In the genomic region with DNA sequence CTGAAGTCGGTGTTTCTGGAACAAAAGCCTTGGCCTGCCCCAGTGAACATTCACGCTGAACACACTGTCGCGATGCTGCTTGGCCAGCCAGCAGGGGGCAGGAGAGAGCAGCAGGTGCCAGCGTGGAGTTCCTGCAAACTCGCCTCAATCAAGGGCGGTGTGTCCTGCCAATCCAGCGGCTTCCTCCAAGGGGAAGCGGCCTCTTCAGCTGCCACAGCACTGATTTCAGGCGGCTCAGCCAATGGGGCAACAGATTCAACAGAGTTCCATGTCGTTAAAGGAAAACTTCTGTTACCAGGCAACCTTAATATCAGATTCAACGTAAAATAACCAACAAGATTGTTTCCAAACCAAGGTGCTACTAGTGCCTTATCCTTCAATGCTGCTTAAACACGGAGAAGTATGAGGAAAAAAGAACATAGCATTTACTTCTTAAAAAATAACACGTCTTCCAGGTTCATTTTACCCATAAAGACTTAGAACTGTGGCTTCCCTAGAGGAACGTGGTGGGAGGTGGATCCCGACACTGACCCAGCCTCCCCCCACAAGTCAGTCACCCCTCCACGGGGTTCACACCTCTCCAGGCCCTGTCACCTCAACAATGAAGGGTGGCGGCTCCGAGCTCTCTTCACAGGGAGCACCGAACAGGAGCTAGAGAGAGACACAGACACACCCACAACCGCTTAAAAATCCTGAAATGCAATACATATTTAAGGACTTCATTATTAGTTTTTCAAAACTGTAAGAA, we compare ENCODE assay signal across 9 cellular contexts.
DNase-seq lines count a peak whose midpoint lies in the region; ATAC-seq and TF ChIP-seq lines count a peak whose summit lies in the region.
"Had no signal": no experiment of that assay in that cellular context is flagged by ENCODE, and none has a peak within 500 bp of the region (broad histone marks: within the 10 kb centered on the region; RNA-seq: fewer than 3 reads in every experiment).

No MANE protein-coding gene starts in this region.

- no peak overlapping the region for H3K27ac ChIP-seq in BLaER1 treated with 17β-estradiol and CSF1 and Interleukin-3, amounts not matched to agents 10 nM and 100 nM
- peak overlapping the region in 9 of 12 donors; percentile 4 to 86 (median 54) for H3K27ac ChIP-seq in heart left ventricle

- H3K4me1 ChIP-seq in BLaER1 treated with 17β-estradiol and CSF1 and Interleukin-3, amounts not matched to agents 10 nM and 100 nM, result peaks cover 5 to 70% (median 49%) of the 10 kb centered on the region in 10 experiments; a peak in 18 of 20 replicates
- peaks cover 14% of the 10 kb centered on the region for H3K4me1 ChIP-seq in adipocyte (ENCODE audit: control insufficient read depth, insufficient read depth, low read length)
- H3K4me1 ChIP-seq in heart left ventricle, result peaks cover 0 to 54% (median 24%) of the 10 kb centered on the region in 12 donors

- no peaks in the 10 kb centered on the region for H3K9me3 Mint-ChIP-seq in type B pancreatic cell
- H3K9me3 Mint-ChIP-seq: IgD-negative memory B cell had no signal

- peaks cover 0 to 98% (median 66%) of the 10 kb centered on the region in 11 experiments; a peak in 17 of 22 replicates for H4K20me1 ChIP-seq in BLaER1 treated with 17β-estradiol and CSF1 and Interleukin-3, amounts not matched to agents 10 nM and 100 nM

- no peak overlapping the region for H3K4me3 ChIP-seq in BLaER1 treated with 17β-estradiol and CSF1 and Interleukin-3, amounts not matched to agents 10 nM and 100 nM
- no peak overlapping the region for H3K4me3 ChIP-seq in adipocyte (ENCODE audit: low read length)
- H3K4me3 ChIP-seq in heart left ventricle, result peak overlapping the region in 2 of 12 donors; percentile 0 to 31

- peak overlapping the region; percentile 83 for H3K27ac Mint-ChIP-seq in type B pancreatic cell
- H3K27ac Mint-ChIP-seq: IgD-negative memory B cell had no signal

- H3K4me3 Mint-ChIP-seq in type B pancreatic cell, result peak overlapping the region; percentile 59

- H3K4me2 ChIP-seq in BLaER1 treated with 17β-estradiol and CSF1 and Interleukin-3, amounts not matched to agents 10 nM and 100 nM, result peak overlapping the region in 8 of 11 experiments; percentile 7 to 56 (median 27); a peak in 14 of 22 replicates

- WGBS in heart left ventricle, 4 donors, result 21 to 30% (median 25%) methylated on average over 21 of the region's 21 CpGs

- no peaks in the 10 kb centered on the region for H3K9me3 ChIP-seq in BLaER1 treated with 17β-estradiol and CSF1 and Interleukin-3, amounts not matched to agents 10 nM and 100 nM (replicated peaks in 1 of 11)
- H3K9me3 ChIP-seq in adipocyte (ENCODE audit: control insufficient read depth, low read length) (no peaks in the 10 kb centered on the region), heart left ventricle (no peaks in the 10 kb centered on the region)

- peak; percentile 91 to 94 (median 92) for ATAC-seq in heart left ventricle

- H3K36me3 Mint-ChIP-seq in type B pancreatic cell, result peaks cover 10% of the 10 kb centered on the region
- H3K36me3 Mint-ChIP-seq: IgD-negative memory B cell had no signal

- intact Hi-C loops in heart left ventricle (cut with DNase I) (loop anchor here in 9 of 10 donors (1.0 to 10.0 kb wide), 12 partner anchors 20 to 421 kb away; a partner anchor contains a TSS), posterior vena cava (cut with DNase I) (loop anchor here in 1 of 2 donors (5.0 to 10.0 kb wide), 2 partner anchors 176 to 274 kb away; a partner anchor contains a TSS)

- peaks cover 0 to 48% (median 22%) of the 10 kb centered on the region in 11 experiments; a peak in 16 of 22 replicates for H3K27me3 ChIP-seq in BLaER1 treated with 17β-estradiol and CSF1 and Interleukin-3, amounts not matched to agents 10 nM and 100 nM
- H3K27me3 ChIP-seq in adipocyte (replicated peaks; ENCODE audit: control insufficient read depth, insufficient read depth, low read length), result no peaks in the 10 kb centered on the region
- H3K27me3 ChIP-seq in heart left ventricle, result no peaks in the 10 kb centered on the region

- peaks cover 55% of the 10 kb centered on the region for H3K4me1 Mint-ChIP-seq in type B pancreatic cell (ENCODE audit: unreplicated experiment)

- no peaks in the 10 kb centered on the region for H3K27me3 Mint-ChIP-seq in type B pancreatic cell

- TF ChIP-seq POLR2A in heart left ventricle (IDR thresholded peaks at IDR 0.05), result no peak

- no peak overlapping the region for H3K9ac ChIP-seq in BLaER1 treated with 17β-estradiol and CSF1 and Interleukin-3, amounts not matched to agents 10 nM and 100 nM
- peak overlapping the region; percentile 27 for H3K9ac ChIP-seq in adipocyte (ENCODE audit: low read length)

- peaks cover 0 to 17% (median 0%) of the 10 kb centered on the region in 11 experiments; a peak in 2 of 22 replicates for H3K36me3 ChIP-seq in BLaER1 treated with 17β-estradiol and CSF1 and Interleukin-3, amounts not matched to agents 10 nM and 100 nM
- no peaks in the 10 kb centered on the region for H3K36me3 ChIP-seq in adipocyte (ENCODE audit: control insufficient read depth, insufficient read depth, low read length, severe bottlenecking)
- H3K36me3 ChIP-seq in heart left ventricle, result peaks cover 0 to 5% (median 0%) of the 10 kb centered on the region in 9 donors

- peak; percentile 100 for TF ChIP-seq CTCF in GM20000 (IDR thresholded peaks at IDR 0.05; ENCODE audit: extremely low read depth, missing control alignments)
- peak in 11 of 12 donors; percentile 93 to 99 (median 97) for TF ChIP-seq CTCF in heart left ventricle (IDR thresholded peaks at IDR 0.05)
- peak; percentile 99 for TF ChIP-seq CTCF in type B pancreatic cell (conservative IDR thresholded peaks at IDR 0.05)

- DNase-seq in GM20000 (ENCODE audit: low spot score) (peak; percentile 84), NAMALWA (ENCODE audit: low spot score) (peak; percentile 80), T follicular helper cell (ENCODE audit: low read depth) (peak; percentile 60), adipocyte (ENCODE audit: low read depth) (peak; percentile 96), heart left ventricle (peak; percentile 91 to 96 (median 95)), posterior vena cava (ENCODE audit: low spot score) (peak; percentile 96), type B pancreatic cell (ENCODE audit: extremely low spot score, unreplicated experiment) (peak; percentile 93)

Comparison
In these comparisons a context has a peak if more than half of its experiments do, and no peak if none do; other contexts are left out.
1. H3K27ac ChIP-seq: peak in heart left ventricle (9 of 12); none in BLaER1 treated with 17β-estradiol and CSF1 and Interleukin-3, amounts not matched to agents 10 nM and 100 nM (0 of 11).
2. Peak in every context shown above with its lines, with median percentiles within 50 percentile points of each other: DNase-seq and CTCF ChIP-seq.